ENCODE assay signal across 13 cellular contexts in genomic region chrX:121000589-121000988, GRCh38. TPM values are rescaled to one million over a fixed set of nuclear protein-coding genes. Genes with fewer than 3 reads are reported as not detected.
DNase-seq lines count a peak whose midpoint lies in the region; TF ChIP-seq lines count a peak whose summit lies in the region.
"Had no signal": no experiment of that assay in that cellular context is flagged by ENCODE, and none has a peak within 500 bp of the region (broad histone marks: within the 10 kb centered on the region; RNA-seq: fewer than 3 reads in every experiment).

No MANE protein-coding gene starts in this region.

- no peak for TF ChIP-seq EP300 in suprapubic skin (IDR thresholded peaks at IDR 0.05)

- no peak overlapping the region for H3K27ac ChIP-seq in suprapubic skin
- H3K27ac ChIP-seq: coronary artery had no signal

- no peaks in the 10 kb centered on the region for H3K4me1 ChIP-seq in suprapubic skin

- WGBS in suprapubic skin: 44% methylated on average over 4 of the region's 4 CpGs

- H3K36me3 ChIP-seq in H7 (replicated peaks; ENCODE audit: control insufficient read depth, insufficient read depth, low read length) (no peaks in the 10 kb centered on the region), suprapubic skin (no peaks in the 10 kb centered on the region)

- no peak for TF ChIP-seq POLR2A in suprapubic skin (IDR thresholded peaks at IDR 0.05)

- no peak for TF ChIP-seq CTCF in suprapubic skin (IDR thresholded peaks at IDR 0.05)

- H3K27me3 ChIP-seq in H7 (ENCODE audit: control insufficient read depth, insufficient read depth, low read length): no peaks in the 10 kb centered on the region
- no peaks in the 10 kb centered on the region for H3K27me3 ChIP-seq in suprapubic skin

- H3K4me3 ChIP-seq in H7 (ENCODE audit: insufficient read depth, low read depth, low read length) (no peak overlapping the region), suprapubic skin (no peak overlapping the region)
- H3K4me3 ChIP-seq: coronary artery had no signal

- no peaks in the 10 kb centered on the region for H3K9me3 ChIP-seq in suprapubic skin

- DNase-seq in COLO829 (ENCODE audit: low spot score) (peak; percentile 28), H7 (peak; percentile 23), OCI-M1 (lab: John Stamatoyannopoulos, UW) (peak; percentile 81), glomerular visceral epithelial cell (ENCODE audit: extremely low spot score) (peak; percentile 0), NCI-H345 (lab: John Stamatoyannopoulos, UW) (no peak), suprapubic skin (ENCODE audit: low spot score in 2 of 2) (no peak), activated T-cell treated with anti-CD3 and anti-CD28 coated beads for 4 hours (no peak)
- no peak for DNase-seq in stimulated activated CD4-positive, alpha-beta T cell treated with anti-CD3 and anti-CD28 coated beads, Interleukin-12 subunit alpha, Interleukin-12 subunit beta, amount 100 ng/mL, for 4 hours
- DNase-seq: activated CD4-positive, alpha-beta memory T cell treated with anti-CD3 and anti-CD28 coated beads for 36 hours; mesenchymal stem cell; NCI-H2227 treated with DMSO at 0.1 percent for 48 hours; stimulated activated CD4-positive, alpha-beta T cell treated with anti-CD3 and anti-CD28 coated beads, Interleukin-2, amount 100 ng/mL, for 48 hours had no signal

RNA-seq across cellular contexts. Expression of gene CT47A1, which starts 15.0 kb away (rescaled TPM):
- total RNA-seq in H7 (2014; rRNA removed; shearing (Covaris generic)): not detected in 2 replicates
- not detected for total RNA-seq in suprapubic skin
- total RNA-seq: activated CD4-positive, alpha-beta memory T cell treated with anti-CD3 and anti-CD28 coated beads for 36 hours had no signal

RNA-seq across cellular contexts. Expression of gene CT47A2, which starts 19.9 kb away (rescaled TPM):
- total RNA-seq in H7 (2014; rRNA removed; shearing (Covaris generic)): not detected in 2 replicates
- total RNA-seq in suprapubic skin: not detected
- total RNA-seq: activated CD4-positive, alpha-beta memory T cell treated with anti-CD3 and anti-CD28 coated beads for 36 hours had no signal

RNA-seq across cellular contexts. Expression of gene CT47A3, which starts 24.7 kb away (rescaled TPM):
- not detected in 2 replicates for total RNA-seq in H7 (2014; rRNA removed; shearing (Covaris generic))
- not detected for total RNA-seq in suprapubic skin
- total RNA-seq: activated CD4-positive, alpha-beta memory T cell treated with anti-CD3 and anti-CD28 coated beads for 36 hours had no signal

RNA-seq across cellular contexts. Expression of gene CT47A4, which starts 29.6 kb away (rescaled TPM):
- not detected in 2 replicates for total RNA-seq in H7 (2014; rRNA removed; shearing (Covaris generic))
- not detected for total RNA-seq in suprapubic skin
- total RNA-seq: activated CD4-positive, alpha-beta memory T cell treated with anti-CD3 and anti-CD28 coated beads for 36 hours had no signal

RNA-seq across cellular contexts. Expression of gene CT47A5, which starts 34.4 kb away (rescaled TPM):
- total RNA-seq in H7 (2014; rRNA removed; shearing (Covaris generic)): not detected in 2 replicates
- total RNA-seq in suprapubic skin: not detected
- total RNA-seq: activated CD4-positive, alpha-beta memory T cell treated with anti-CD3 and anti-CD28 coated beads for 36 hours had no signal

Comparison
In these comparisons a context has a peak if more than half of its experiments do, and no peak if none do; other contexts are left out.
1. DNase-seq: peak in COLO829 (single experiment), H7 (single experiment), OCI-M1 (single experiment) and glomerular visceral epithelial cell (single experiment); none in NCI-H345 (single experiment), suprapubic skin (0 of 2), activated T-cell treated with anti-CD3 and anti-CD28 coated beads for 4 hours (single experiment) and stimulated activated CD4-positive, alpha-beta T cell treated with anti-CD3 and anti-CD28 coated beads, Interleukin-12 subunit alpha, Interleukin-12 subunit beta, amount 100 ng/mL, for 4 hours (single experiment).